ENCODE assay signal across 33 cellular contexts in genomic region chr6:70879496-70879895, GRCh38.
"Had no signal": no experiment of that assay in that cellular context is flagged by ENCODE, and none has a peak within 500 bp of the region (broad histone marks: within the 10 kb centered on the region; RNA-seq: fewer than 3 reads in every experiment).

No MANE protein-coding gene starts in this region.

- H3K9me3 ChIP-seq: adrenal gland, body of pancreas, gastrocnemius medialis had no signal

- H3K4me1 ChIP-seq: adrenal gland, body of pancreas, gastrocnemius medialis, heart left ventricle had no signal

- H3K36me3 ChIP-seq: adrenal gland, cardiac muscle cell, gastrocnemius medialis, heart left ventricle had no signal

- H3K27ac Mint-ChIP-seq: activated CD4-positive, alpha-beta T cell treated with anti-CD3 and anti-CD28 coated beads, Interleukin-2, amount 10 ng/mL, durations not matched to agents 7 days and 5 days; activated CD8-positive, alpha-beta T cell treated with anti-CD3 and anti-CD28 coated beads for 36 hours; activated naive CD4-positive, alpha-beta T cell treated with anti-CD3 and anti-CD28 coated beads for 36 hours; activated naive CD4-positive, alpha-beta T cell treated with anti-CD3 and anti-CD28 coated beads, Interleukin-2, amount 50 U/mL, for 24 hours; activated naive CD8-positive, alpha-beta T cell treated with anti-CD3 and anti-CD28 coated beads for 36 hours; activated naive CD8-positive, alpha-beta T cell treated with anti-CD3 and anti-CD28 coated beads, Interleukin-2, amount 50 U/mL, for 24 hours; activated T-helper 1 cell treated with anti-CD3 and anti-CD28 coated beads, Interleukin-12 subunit alpha, Interleukin-12 subunit beta, Interleukin-2, Interleukin-4 antibody, amounts not matched to agents 30 ng/mL and 10 ng/mL and 1 ng/mL, durations not matched to agents 14 hours and 24 hours and 36 hours; activated T-helper 2 cell treated with anti-CD3 and anti-CD28 coated beads, Interferon-gamma antibody, Interleukin-2, Interleukin-4, amounts not matched to agents 10 μg/mL and 5 μg/mL and 100 μg/mL, durations not matched to agents 14 hours and 24 hours and 36 hours; dendritic cell treated with granulocyte-macrophage colony-stimulating factor and Interleukin-4, amounts not matched to agents 40 ng/mL and 50 ng/mL, for 4 days; endodermal cell; WTC11 had no signal

- H3K4me3 Mint-ChIP-seq: activated CD4-positive, alpha-beta T cell treated with anti-CD3 and anti-CD28 coated beads, Interleukin-2, amount 10 ng/mL, durations not matched to agents 7 days and 5 days; activated CD8-positive, alpha-beta T cell treated with anti-CD3 and anti-CD28 coated beads for 36 hours; activated naive CD4-positive, alpha-beta T cell treated with anti-CD3 and anti-CD28 coated beads for 36 hours; activated naive CD4-positive, alpha-beta T cell treated with anti-CD3 and anti-CD28 coated beads, Interleukin-2, amount 50 U/mL, for 24 hours; activated naive CD8-positive, alpha-beta T cell treated with anti-CD3 and anti-CD28 coated beads for 36 hours; activated naive CD8-positive, alpha-beta T cell treated with anti-CD3 and anti-CD28 coated beads, Interleukin-2, amount 50 U/mL, for 24 hours; activated T-cell treated with anti-CD3 and anti-CD28 coated beads, Interleukin-2, amount 50 U/mL, for 4 hours; activated T-helper 1 cell treated with anti-CD3 and anti-CD28 coated beads, Interleukin-12 subunit alpha, Interleukin-12 subunit beta, Interleukin-2, Interleukin-4 antibody, amounts not matched to agents 30 ng/mL and 10 ng/mL and 1 ng/mL, durations not matched to agents 14 hours and 24 hours and 36 hours; dendritic cell treated with granulocyte-macrophage colony-stimulating factor and Interleukin-4, amounts not matched to agents 40 ng/mL and 50 ng/mL, for 4 days; endodermal cell; WTC11 had no signal

- H3K36me3 Mint-ChIP-seq: activated naive CD4-positive, alpha-beta T cell treated with anti-CD3 and anti-CD28 coated beads, Interleukin-2, amount 50 U/mL, for 24 hours; activated naive CD8-positive, alpha-beta T cell treated with anti-CD3 and anti-CD28 coated beads for 36 hours; WTC11 had no signal

- H3K9me3 Mint-ChIP-seq: activated CD4-positive, alpha-beta T cell treated with anti-CD3 and anti-CD28 coated beads, Interleukin-2, amount 10 ng/mL, durations not matched to agents 7 days and 5 days; activated CD8-positive, alpha-beta T cell treated with anti-CD3 and anti-CD28 coated beads for 36 hours; activated naive CD4-positive, alpha-beta T cell treated with anti-CD3 and anti-CD28 coated beads for 36 hours; activated naive CD4-positive, alpha-beta T cell treated with anti-CD3 and anti-CD28 coated beads, Interleukin-2, amount 50 U/mL, for 24 hours; activated naive CD8-positive, alpha-beta T cell treated with anti-CD3 and anti-CD28 coated beads for 36 hours; activated naive CD8-positive, alpha-beta T cell treated with anti-CD3 and anti-CD28 coated beads, Interleukin-2, amount 50 U/mL, for 24 hours; activated T-cell treated with anti-CD3 and anti-CD28 coated beads, Interleukin-2, amount 50 U/mL, for 4 hours; activated T-helper 1 cell treated with anti-CD3 and anti-CD28 coated beads, Interleukin-12 subunit alpha, Interleukin-12 subunit beta, Interleukin-2, Interleukin-4 antibody, amounts not matched to agents 30 ng/mL and 10 ng/mL and 1 ng/mL, durations not matched to agents 14 hours and 24 hours and 36 hours; activated T-helper 2 cell treated with anti-CD3 and anti-CD28 coated beads, Interferon-gamma antibody, Interleukin-2, Interleukin-4, amounts not matched to agents 10 μg/mL and 5 μg/mL and 100 μg/mL, durations not matched to agents 14 hours and 24 hours and 36 hours; dendritic cell treated with granulocyte-macrophage colony-stimulating factor and Interleukin-4, amounts not matched to agents 40 ng/mL and 50 ng/mL, for 4 days; endodermal cell; WTC11 had no signal

- H3K27ac ChIP-seq: adrenal gland, body of pancreas, cardiac muscle cell, coronary artery, dorsolateral prefrontal cortex, gastrocnemius medialis, heart left ventricle, VCaP had no signal

- H3K27me3 ChIP-seq: adrenal gland, body of pancreas, cardiac muscle cell, gastrocnemius medialis, heart left ventricle had no signal

- DNase-seq: activated CD4-positive, alpha-beta T cell treated with anti-CD3 and anti-CD28 coated beads for 1 hour; activated CD4-positive, alpha-beta T cell treated with anti-CD3 and anti-CD28 coated beads for 4 hours; activated CD4-positive, alpha-beta T cell treated with anti-CD3 and anti-CD28 coated beads, Interleukin-2, amount 10 ng/mL, durations not matched to agents 7 days and 5 days; activated CD4-positive, alpha-beta T cell treated with anti-CD3 and anti-CD28 coated beads, Interleukin-2, amount 50 U/mL, for 4 hours; activated CD8-positive, alpha-beta memory T cell treated with anti-CD3 and anti-CD28 coated beads for 24 hours; activated CD8-positive, alpha-beta T cell treated with anti-CD3 and anti-CD28 coated beads for 36 hours; activated effector memory CD4-positive, alpha-beta T cell treated with anti-CD3 and anti-CD28 coated beads, Interleukin-2, amount 50 U/mL, for 16 hours; activated naive CD4-positive, alpha-beta T cell treated with anti-CD3 and anti-CD28 coated beads for 36 hours; activated naive CD8-positive, alpha-beta T cell treated with anti-CD3 and anti-CD28 coated beads for 36 hours; activated naive CD8-positive, alpha-beta T cell treated with anti-CD3 and anti-CD28 coated beads, Interleukin-2, amount 50 U/mL, for 24 hours; activated T-cell treated with anti-CD3 and anti-CD28 coated beads, Interleukin-2, amount 50 U/mL, for 4 hours; adrenal gland; amygdala; aorta; body of pancreas; central memory CD4-positive, alpha-beta T cell; dorsolateral prefrontal cortex; effector memory CD4-positive, alpha-beta T cell; endodermal cell; foreskin fibroblast; gastrocnemius medialis; glutamatergic neuron; heart left ventricle; T-helper 2 cell had no signal

- ATAC-seq: activated CD8-positive, alpha-beta T cell treated with anti-CD3 and anti-CD28 coated beads for 36 hours; activated naive CD8-positive, alpha-beta T cell treated with anti-CD3 and anti-CD28 coated beads, Interleukin-2, amount 50 U/mL, for 24 hours; activated T-cell treated with anti-CD3 and anti-CD28 coated beads, Interleukin-2, amount 50 U/mL, for 4 hours; body of pancreas; esophagus mucosa; gastrocnemius medialis; heart left ventricle; WTC11 had no signal

- H3K27me3 Mint-ChIP-seq: dendritic cell treated with granulocyte-macrophage colony-stimulating factor and Interleukin-4, amounts not matched to agents 40 ng/mL and 50 ng/mL, for 4 days had no signal

- H3K4me3 ChIP-seq: adrenal gland, body of pancreas, cardiac muscle cell, coronary artery, dorsolateral prefrontal cortex, gastrocnemius medialis, heart left ventricle had no signal

- H3K4me1 Mint-ChIP-seq: activated CD4-positive, alpha-beta T cell treated with anti-CD3 and anti-CD28 coated beads, Interleukin-2, amount 10 ng/mL, durations not matched to agents 7 days and 5 days; activated naive CD4-positive, alpha-beta T cell treated with anti-CD3 and anti-CD28 coated beads, Interleukin-2, amount 50 U/mL, for 24 hours; activated naive CD8-positive, alpha-beta T cell treated with anti-CD3 and anti-CD28 coated beads for 36 hours; activated naive CD8-positive, alpha-beta T cell treated with anti-CD3 and anti-CD28 coated beads, Interleukin-2, amount 50 U/mL, for 24 hours had no signal
